In genomic region chr2:33577084-33577483, GRCh38 we compare ENCODE assay signal across 18 cellular contexts. TPM values are rescaled to one million over a fixed set of nuclear protein-coding genes. Genes with fewer than 3 reads are reported as not detected.
DNase-seq lines count a peak whose midpoint lies in the region; ATAC-seq and TF ChIP-seq lines count a peak whose summit lies in the region.
"Had no signal": no experiment of that assay in that cellular context is flagged by ENCODE, and none has a peak within 500 bp of the region (broad histone marks: within the 10 kb centered on the region; RNA-seq: fewer than 3 reads in every experiment).

No MANE protein-coding gene starts in this region.

- H3K4me3 ChIP-seq in SK-N-SH (ENCODE audit: low read depth in 2 of 2, low read length in 1 of 2): no peak overlapping the region

- no peaks in the 10 kb centered on the region for H3K9me3 Mint-ChIP-seq in endothelial cell (ENCODE audit: unreplicated experiment)

- TF ChIP-seq EP300 in SK-N-SH (IDR thresholded peaks at IDR 0.05; ENCODE audit: borderline replicate concordance in 1 of 2, low read depth in 1 of 2, low read length in 1 of 2): no peak

- H3K4me3 Mint-ChIP-seq in endothelial cell (ENCODE audit: unreplicated experiment): no peak overlapping the region

- POLR2A ChIA-PET in SK-N-SH (lab: Yijun Ruan, JAX): no interaction called here

- no peaks in the 10 kb centered on the region for H3K4me1 ChIP-seq in SK-N-SH (ENCODE audit: control insufficient read depth in 1 of 2, insufficient read depth in 2 of 2, low read depth in 1 of 2, low read length in 1 of 2)

- H3K79me2 ChIP-seq in SK-N-SH (ENCODE audit: insufficient read depth): peaks cover 6% of the 10 kb centered on the region; the same call in 1 of the 2 replicates

- no peaks in the 10 kb centered on the region for H4K20me1 ChIP-seq in SK-N-SH (ENCODE audit: insufficient read depth)

- H3K9me3 ChIP-seq in SK-N-SH: no peaks in the 10 kb centered on the region

- H3K27me3 ChIP-seq in SK-N-SH (ENCODE audit: insufficient read depth): no peaks in the 10 kb centered on the region

- TF ChIP-seq RAD21 in SK-N-SH (IDR thresholded peaks at IDR 0.05; ENCODE audit: low read length): no peak

- H3K4me1 Mint-ChIP-seq in endothelial cell (ENCODE audit: unreplicated experiment): peaks cover 8% of the 10 kb centered on the region

- H3K4me2 ChIP-seq in SK-N-SH: no peak overlapping the region

- TF ChIP-seq CTCF in SK-N-SH (IDR thresholded peaks at IDR 0.05): no peak
- no peak for TF ChIP-seq CTCF in endothelial cell (IDR thresholded peaks at IDR 0.05; ENCODE audit: unreplicated experiment)

- H3K36me3 Mint-ChIP-seq in endothelial cell (ENCODE audit: low read depth, unreplicated experiment): no peaks in the 10 kb centered on the region

- H2AFZ ChIP-seq in SK-N-SH (ENCODE audit: low read depth): no peak overlapping the region

- DNase-seq in SK-N-SH (no peak), endothelial cell (ENCODE audit: low spot score) (no peak), midbrain (lab: John Stamatoyannopoulos, UW) (peak; percentile 47)
- no peak for DNase-seq in activated naive CD4-positive, alpha-beta T cell treated with anti-CD3 and anti-CD28 coated beads, Interleukin-2, amount 50 U/mL, for 16 hours
- no peak for DNase-seq in activated CD4-positive, alpha-beta T cell treated with anti-CD3 and anti-CD28 coated beads, Interleukin-2, amount 50 U/mL, for 4 hours
- DNase-seq: 8988T, EL, HCEC 1CT, KBM-7, NCI-H1436 treated with DMSO at 0.1 percent for 48 hours, NCI-H2081, NCI-H2227 treated with DMSO at 0.1 percent for 48 hours, NCI-H524 treated with DMSO at 0.1 percent for 48 hours had no signal

- H3K27ac ChIP-seq in SK-N-SH (ENCODE audit: low read depth in 2 of 2, low read length in 1 of 2) (no peak overlapping the region), temporal lobe (ENCODE audit: low read depth, low read length) (peak overlapping the region; percentile 91)
- H3K27ac ChIP-seq: HL-60, RWPE1 had no signal

- no peaks in the 10 kb centered on the region for H3K36me3 ChIP-seq in SK-N-SH (replicated peaks in 1 of 2; ENCODE audit: control insufficient read depth in 1 of 2, insufficient read depth in 2 of 2, low read length in 1 of 2)

- no peak overlapping the region for H3K9ac ChIP-seq in SK-N-SH

- H3K27ac Mint-ChIP-seq in endothelial cell (ENCODE audit: unreplicated experiment): peak overlapping the region; percentile 53

- H3K9me2 ChIP-seq in SK-N-SH: no peaks in the 10 kb centered on the region

- H3K27me3 Mint-ChIP-seq in endothelial cell (ENCODE audit: unreplicated experiment): no peaks in the 10 kb centered on the region

- CTCF ChIA-PET in SK-N-SH (lab: Yijun Ruan, JAX): interaction anchor here (0.6 to 1.4 kb wide), 3 partner anchors 101 to 544 kb away, joined by 3 read pairs; no protein-coding TSS in a partner anchor

- 94% methylated on average over 8 of the region's 8 CpGs for WGBS in SK-N-SH (ENCODE audit: low lambda C conversion rate)

- peaks cover 9% of the 10 kb centered on the region for H3F3A ChIP-seq in SK-N-SH (replicated peaks; ENCODE audit: insufficient read depth)

- ATAC-seq in SK-N-SH treated with all-trans-retinoic acid at 6 μM for 48 hours (peak; percentile 24), HG02678 (IDR thresholded peaks at IDR 0.05; ENCODE audit: unreplicated experiment) (no peak)

TF ChIP-seq in SK-N-SH treated with all-trans-retinoic acid at 6 μM for 48 hours, 23 proteins besides CTCF, POLR2A, EP300 and RAD21 (continues in another document):
- TF ChIP-seq ZNF565 (CRISPR knock-in tag; conservative IDR thresholded peaks at IDR 0.05; ENCODE audit: low read depth) (no peak), ISL1 (CRISPR knock-in tag; IDR thresholded peaks at IDR 0.05) (no peak), ZNF70 (CRISPR knock-in tag; IDR thresholded peaks at IDR 0.05) (no peak), BACH2 (CRISPR knock-in tag; IDR thresholded peaks at IDR 0.05; ENCODE audit: borderline replicate concordance) (no peak), TOX (CRISPR knock-in tag; IDR thresholded peaks at IDR 0.05; ENCODE audit: borderline replicate concordance) (no peak), ZC3H10 (CRISPR knock-in tag; IDR thresholded peaks at IDR 0.05) (no peak), CSDC2 (CRISPR knock-in tag; IDR thresholded peaks at IDR 0.05) (no peak), CREB5 (CRISPR knock-in tag; IDR thresholded peaks at IDR 0.05; ENCODE audit: low read depth) (no peak), TCF4 (CRISPR knock-in tag; IDR thresholded peaks at IDR 0.05; ENCODE audit: borderline replicate concordance) (no peak), ZFP3 (CRISPR knock-in tag; IDR thresholded peaks at IDR 0.05) (no peak), PPARA (CRISPR knock-in tag; IDR thresholded peaks at IDR 0.05; ENCODE audit: borderline replicate concordance) (no peak), ARNTL (CRISPR knock-in tag; IDR thresholded peaks at IDR 0.05; ENCODE audit: borderline replicate concordance, low read depth) (no peak), ZNF8 (CRISPR knock-in tag; IDR thresholded peaks at IDR 0.05) (no peak)

TF ChIP-seq in SK-N-SH, 30 proteins besides CTCF, POLR2A, EP300 and RAD21:
- no peak for TF ChIP-seq IRF3 (IDR thresholded peaks at IDR 0.05; ENCODE audit: low read depth, low read length)
- TF ChIP-seq GATA2 (CRISPR knock-in tag; IDR thresholded peaks at IDR 0.05): no peak

RNA-seq across cellular contexts. Expression of gene FAM98A, which starts 22.0 kb away (rescaled TPM):
- polyA plus RNA-seq in SK-N-SH (2012; rRNA removed): 62.5 and 231 TPM in 2 replicates
- 145 and 212 TPM in 2 replicates for polyA plus RNA-seq in SK-N-SH (2012; cell fraction: cytosol; rRNA removed)
- polyA plus RNA-seq in SK-N-SH (2012; cell fraction: nucleus; rRNA removed): 154 and 190 TPM in 2 replicates
- total RNA-seq in endothelial cell (ENCODE audit: unreplicated experiment) (47.9 TPM), temporal lobe (15.2 TPM)
